18 cellular contexts compared by ENCODE assay signal in genomic region chr3:50563867-50564266, GRCh38. TPM values are rescaled to one million over a fixed set of nuclear protein-coding genes. Genes with fewer than 3 reads are reported as not detected.
A peak's percentile ranks its signal among the peaks of the same experiment; 100 is the strongest.
DNase-seq lines count a peak whose midpoint lies in the region; ATAC-seq and TF ChIP-seq lines count a peak whose summit lies in the region.
"Had no signal": no experiment of that assay in that cellular context is flagged by ENCODE, and none has a peak within 500 bp of the region (broad histone marks: within the 10 kb centered on the region; RNA-seq: fewer than 3 reads in every experiment).

No MANE protein-coding gene starts in this region.

- H3K79me1 ChIP-seq in mesenchymal stem cell (replicated peaks; ENCODE audit: low read length, poor library complexity, severe bottlenecking) = peaks cover 2% of the 10 kb centered on the region

- 85% methylated on average over 2 of the region's 2 CpGs for WGBS in mesenchymal stem cell

- H4K8ac ChIP-seq in mesenchymal stem cell (ENCODE audit: low read length) = no peak overlapping the region

- H2BK120ac ChIP-seq in mesenchymal stem cell (ENCODE audit: low read depth, low read length) = no peak overlapping the region

- H3K18ac ChIP-seq in mesenchymal stem cell (ENCODE audit: low read depth in 1 of 2, low read length in 2 of 2) = no peak overlapping the region

- no peak overlapping the region for H2BK5ac ChIP-seq in mesenchymal stem cell (ENCODE audit: low read depth, low read length, poor library complexity, severe bottlenecking)

- H3K9me3 ChIP-seq in mesenchymal stem cell (ENCODE audit: control insufficient read depth, low read length) = no peaks in the 10 kb centered on the region
- H3K9me3 ChIP-seq: BLaER1 treated with 17β-estradiol and CSF1 and Interleukin-3, amounts not matched to agents 10 nM and 100 nM had no signal

- no peak overlapping the region for H2BK12ac ChIP-seq in mesenchymal stem cell (ENCODE audit: low read length in 2 of 2)

- H3K4me2 ChIP-seq in mesenchymal stem cell (ENCODE audit: low read length, poor library complexity, severe bottlenecking) = no peak overlapping the region

- peaks cover 0 to 29% of the 10 kb centered on the region in 2 experiments for H3K36me3 ChIP-seq in mesenchymal stem cell (ENCODE audit: control insufficient read depth in 1 of 2, insufficient read depth in 2 of 2, low read depth in 1 of 2, low read length in 2 of 2)
- H3K36me3 ChIP-seq: BLaER1 treated with 17β-estradiol and CSF1 and Interleukin-3, amounts not matched to agents 10 nM and 100 nM had no signal

- H3K4me1 ChIP-seq in mesenchymal stem cell (ENCODE audit: control insufficient read depth, insufficient read depth, low read depth, low read length) = peaks cover 19% of the 10 kb centered on the region

- ATAC-seq in SK-N-SH treated with all-trans-retinoic acid at 6 μM for 48 hours = no peak
- ATAC-seq: Panc1 had no signal

- H3K27ac ChIP-seq in mesenchymal stem cell (ENCODE audit: low read length, poor library complexity, severe bottlenecking) = no peak overlapping the region
- H3K27ac ChIP-seq: 22Rv1; BLaER1 treated with 17β-estradiol and CSF1 and Interleukin-3, amounts not matched to agents 10 nM and 100 nM had no signal

- H2AK5ac ChIP-seq in mesenchymal stem cell (ENCODE audit: low read length, severe bottlenecking) = no peak overlapping the region

- H2AFZ ChIP-seq in mesenchymal stem cell (ENCODE audit: low read depth, low read length) = no peak overlapping the region

- H3K23ac ChIP-seq in mesenchymal stem cell (ENCODE audit: low read length in 2 of 2) = no peak overlapping the region

- no peak overlapping the region for H3K14ac ChIP-seq in mesenchymal stem cell (ENCODE audit: low read length in 2 of 2)

- DNase-seq in NCI-H1092 (lab: John Stamatoyannopoulos, UW) (peak; percentile 18), NCI-H1092 treated with DMSO at 0.1 percent for 48 hours (lab: John Stamatoyannopoulos, UW) (no peak), DMS 273 treated with DMSO at 0.1 percent for 48 hours (lab: John Stamatoyannopoulos, UW) (peak; percentile 34), NCI-H446 treated with DMSO at 0.1 percent for 48 hours (lab: John Stamatoyannopoulos, UW) (peak; percentile 64), mesenchymal stem cell (no peak), NCI-H748 treated with DMSO at 0.1 percent for 48 hours (lab: John Stamatoyannopoulos, UW) (no peak), DMS79 (lab: John Stamatoyannopoulos, UW) (no peak)
- DNase-seq: ACHN; CD8-positive, alpha-beta memory T cell; Kasumi-1; NCI-H1417 treated with DMSO at 0.1 percent for 48 hours; NCI-H2029; NCI-H526 treated with DMSO at 0.1 percent for 48 hours; NK-92 treated with Interleukin-12 subunit alpha and Interleukin-12 subunit beta, amount 100 ng/mL, for 24 hours had no signal

- H3K27me3 ChIP-seq in mesenchymal stem cell (ENCODE audit: control insufficient read depth in 1 of 2, insufficient read depth in 1 of 2, low read length in 2 of 2) = no peaks in the 10 kb centered on the region

- no peak overlapping the region for H2BK15ac ChIP-seq in mesenchymal stem cell (ENCODE audit: low read depth, poor library complexity, severe bottlenecking)

- no peak overlapping the region for H3K4ac ChIP-seq in mesenchymal stem cell (ENCODE audit: low read depth in 1 of 2, low read length in 2 of 2)

- H3K9ac ChIP-seq in mesenchymal stem cell (ENCODE audit: low read length) = peak overlapping the region; percentile 43

- no peak overlapping the region for H3K4me3 ChIP-seq in mesenchymal stem cell (ENCODE audit: insufficient read depth in 1 of 2, low read depth in 1 of 2, low read length in 2 of 2)
- H3K4me3 ChIP-seq: BLaER1 treated with 17β-estradiol and CSF1 and Interleukin-3, amounts not matched to agents 10 nM and 100 nM had no signal

- H4K91ac ChIP-seq in mesenchymal stem cell (ENCODE audit: low read length) = no peak overlapping the region

TF ChIP-seq in SK-N-SH treated with all-trans-retinoic acid at 6 μM for 48 hours, 23 proteins besides CTCF, POLR2A, EP300 and RAD21:
- TF ChIP-seq ZFP30 (CRISPR knock-in tag; IDR thresholded peaks at IDR 0.05) (no peak), TOX (CRISPR knock-in tag; IDR thresholded peaks at IDR 0.05; ENCODE audit: borderline replicate concordance) (no peak), ZC3H10 (CRISPR knock-in tag; IDR thresholded peaks at IDR 0.05) (no peak), OSR1 (CRISPR knock-in tag; IDR thresholded peaks at IDR 0.05) (no peak), ISL1 (CRISPR knock-in tag; IDR thresholded peaks at IDR 0.05) (no peak), BACH2 (CRISPR knock-in tag; IDR thresholded peaks at IDR 0.05; ENCODE audit: borderline replicate concordance) (no peak), ESRRG (CRISPR knock-in tag; IDR thresholded peaks at IDR 0.05) (no peak), ZFP3 (CRISPR knock-in tag; IDR thresholded peaks at IDR 0.05) (no peak), ZNF70 (CRISPR knock-in tag; IDR thresholded peaks at IDR 0.05) (no peak), GLIS3 (CRISPR knock-in tag; IDR thresholded peaks at IDR 0.05) (no peak), ARNTL (CRISPR knock-in tag; IDR thresholded peaks at IDR 0.05; ENCODE audit: borderline replicate concordance, low read depth) (no peak)
- TF ChIP-seq, protein P1, sequence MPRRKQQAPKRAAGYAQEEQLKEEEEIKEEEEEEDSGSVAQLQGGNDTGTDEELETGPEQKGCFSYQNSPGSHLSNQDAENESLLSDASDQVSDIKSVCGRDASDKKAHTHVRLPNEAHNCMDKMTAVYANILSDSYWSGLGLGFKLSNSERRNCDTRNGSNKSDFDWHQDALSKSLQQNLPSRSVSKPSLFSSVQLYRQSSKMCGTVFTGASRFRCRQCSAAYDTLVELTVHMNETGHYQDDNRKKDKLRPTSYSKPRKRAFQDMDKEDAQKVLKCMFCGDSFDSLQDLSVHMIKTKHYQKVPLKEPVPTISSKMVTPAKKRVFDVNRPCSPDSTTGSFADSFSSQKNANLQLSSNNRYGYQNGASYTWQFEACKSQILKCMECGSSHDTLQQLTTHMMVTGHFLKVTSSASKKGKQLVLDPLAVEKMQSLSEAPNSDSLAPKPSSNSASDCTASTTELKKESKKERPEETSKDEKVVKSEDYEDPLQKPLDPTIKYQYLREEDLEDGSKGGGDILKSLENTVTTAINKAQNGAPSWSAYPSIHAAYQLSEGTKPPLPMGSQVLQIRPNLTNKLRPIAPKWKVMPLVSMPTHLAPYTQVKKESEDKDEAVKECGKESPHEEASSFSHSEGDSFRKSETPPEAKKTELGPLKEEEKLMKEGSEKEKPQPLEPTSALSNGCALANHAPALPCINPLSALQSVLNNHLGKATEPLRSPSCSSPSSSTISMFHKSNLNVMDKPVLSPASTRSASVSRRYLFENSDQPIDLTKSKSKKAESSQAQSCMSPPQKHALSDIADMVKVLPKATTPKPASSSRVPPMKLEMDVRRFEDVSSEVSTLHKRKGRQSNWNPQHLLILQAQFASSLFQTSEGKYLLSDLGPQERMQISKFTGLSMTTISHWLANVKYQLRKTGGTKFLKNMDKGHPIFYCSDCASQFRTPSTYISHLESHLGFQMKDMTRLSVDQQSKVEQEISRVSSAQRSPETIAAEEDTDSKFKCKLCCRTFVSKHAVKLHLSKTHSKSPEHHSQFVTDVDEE (CRISPR knock-in tag; IDR thresholded peaks at IDR 0.05) = no peak
- TF ChIP-seq, protein P2, sequence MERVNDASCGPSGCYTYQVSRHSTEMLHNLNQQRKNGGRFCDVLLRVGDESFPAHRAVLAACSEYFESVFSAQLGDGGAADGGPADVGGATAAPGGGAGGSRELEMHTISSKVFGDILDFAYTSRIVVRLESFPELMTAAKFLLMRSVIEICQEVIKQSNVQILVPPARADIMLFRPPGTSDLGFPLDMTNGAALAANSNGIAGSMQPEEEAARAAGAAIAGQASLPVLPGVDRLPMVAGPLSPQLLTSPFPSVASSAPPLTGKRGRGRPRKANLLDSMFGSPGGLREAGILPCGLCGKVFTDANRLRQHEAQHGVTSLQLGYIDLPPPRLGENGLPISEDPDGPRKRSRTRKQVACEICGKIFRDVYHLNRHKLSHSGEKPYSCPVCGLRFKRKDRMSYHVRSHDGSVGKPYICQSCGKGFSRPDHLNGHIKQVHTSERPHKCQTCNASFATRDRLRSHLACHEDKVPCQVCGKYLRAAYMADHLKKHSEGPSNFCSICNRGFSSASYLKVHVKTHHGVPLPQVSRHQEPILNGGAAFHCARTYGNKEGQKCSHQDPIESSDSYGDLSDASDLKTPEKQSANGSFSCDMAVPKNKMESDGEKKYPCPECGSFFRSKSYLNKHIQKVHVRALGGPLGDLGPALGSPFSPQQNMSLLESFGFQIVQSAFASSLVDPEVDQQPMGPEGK (CRISPR knock-in tag; IDR thresholded peaks at IDR 0.05; ENCODE audit: borderline replicate concordance) = no peak

RNA-seq across cellular contexts. Expression of gene C3orf18, which starts 3.7 kb away (rescaled TPM):
- 5.1 TPM for polyA plus RNA-seq in mesenchymal stem cell (2013, experiment 1 of 2)
- polyA plus RNA-seq in mesenchymal stem cell (2013, experiment 2 of 2) = 5.3 TPM

RNA-seq across cellular contexts. Expression of gene HEMK1, which starts 5.5 kb away (rescaled TPM):
- 13.9 TPM for polyA plus RNA-seq in mesenchymal stem cell (2013, experiment 1 of 2)
- 15.8 TPM for polyA plus RNA-seq in mesenchymal stem cell (2013, experiment 2 of 2)

RNA-seq across cellular contexts. Expression of gene CISH, which starts 47.7 kb away (rescaled TPM):
- polyA plus RNA-seq in mesenchymal stem cell (2013, experiment 1 of 2) = 2.9 TPM
- 2.9 TPM for polyA plus RNA-seq in mesenchymal stem cell (2013, experiment 2 of 2)

RNA-seq across cellular contexts. Expression of gene MAPKAPK3, which starts 53.1 kb away (rescaled TPM):
- polyA plus RNA-seq in mesenchymal stem cell (2013, experiment 1 of 2) = 28.7 TPM
- polyA plus RNA-seq in mesenchymal stem cell (2013, experiment 2 of 2) = 28.9 TPM

Comparison
In these comparisons a context has a peak if more than half of its experiments do, and no peak if none do; other contexts are left out.
1. DNase-seq: peak in NCI-H1092 (single experiment), DMS 273 treated with DMSO at 0.1 percent for 48 hours (single experiment) and NCI-H446 treated with DMSO at 0.1 percent for 48 hours (single experiment); none in NCI-H1092 treated with DMSO at 0.1 percent for 48 hours (single experiment), mesenchymal stem cell (single experiment), NCI-H748 treated with DMSO at 0.1 percent for 48 hours (single experiment) and DMS79 (single experiment).